Comparison of ENCODE assay signal across 18 cellular contexts in the genomic region with DNA sequence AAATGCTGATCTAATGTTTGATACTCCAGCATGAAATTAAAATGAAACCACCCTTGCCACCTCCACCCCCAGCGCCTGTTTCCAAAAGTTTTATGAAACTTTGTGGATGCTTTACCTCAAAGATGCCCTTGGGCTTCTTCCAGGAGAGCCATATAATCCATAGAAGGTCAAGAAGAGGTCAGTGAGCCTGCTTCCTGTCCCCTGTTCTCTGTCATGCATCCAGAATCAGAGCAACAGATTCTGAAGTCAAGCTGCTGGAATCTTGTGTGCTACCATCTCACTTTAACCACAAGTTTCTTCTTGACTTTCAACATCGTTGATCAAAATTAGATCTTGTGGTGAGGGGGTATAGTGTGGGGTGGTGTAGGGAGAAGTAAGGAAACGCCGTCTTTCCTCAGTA. TPM values are rescaled to one million over a fixed set of nuclear protein-coding genes. Genes with fewer than 3 reads are reported as not detected.
DNase-seq lines count a peak whose midpoint lies in the region; ATAC-seq and TF ChIP-seq lines count a peak whose summit lies in the region.
"Had no signal": no experiment of that assay in that cellular context is flagged by ENCODE, and none has a peak within 500 bp of the region (broad histone marks: within the 10 kb centered on the region; RNA-seq: fewer than 3 reads in every experiment).

No MANE protein-coding gene starts in this region.

- no peaks in the 10 kb centered on the region for H3K9me3 Mint-ChIP-seq in activated CD8-positive, alpha-beta T cell treated with anti-CD3 and anti-CD28 coated beads for 36 hours
- H3K9me3 Mint-ChIP-seq in activated CD8-positive, alpha-beta T cell treated with anti-CD3 and anti-CD28 coated beads, Interleukin-2, amount 10 ng/mL, durations not matched to agents 7 days and 5 days (ENCODE audit: insufficient read depth), result no peaks in the 10 kb centered on the region
- H3K9me3 Mint-ChIP-seq: CD8-positive, alpha-beta T cell; GM23338 had no signal

- peaks cover 24% of the 10 kb centered on the region for H3K4me1 Mint-ChIP-seq in activated CD8-positive, alpha-beta T cell treated with anti-CD3 and anti-CD28 coated beads for 36 hours (ENCODE audit: low read depth)
- peaks cover 22% of the 10 kb centered on the region for H3K4me1 Mint-ChIP-seq in activated CD8-positive, alpha-beta T cell treated with anti-CD3 and anti-CD28 coated beads, Interleukin-2, amount 10 ng/mL, durations not matched to agents 7 days and 5 days (ENCODE audit: low read depth)
- H3K4me1 Mint-ChIP-seq: GM23338 had no signal

- ATAC-seq in activated CD8-positive, alpha-beta T cell treated with anti-CD3 and anti-CD28 coated beads for 36 hours, result no peak
- no peak for ATAC-seq in activated CD8-positive, alpha-beta T cell treated with anti-CD3 and anti-CD28 coated beads, Interleukin-2, amount 10 ng/mL, durations not matched to agents 7 days and 5 days
- no peak for ATAC-seq in HG02588 (IDR thresholded peaks at IDR 0.05; ENCODE audit: unreplicated experiment)
- ATAC-seq: A549; CD8-positive, alpha-beta T cell; GM23338 had no signal

- peak overlapping the region; percentile 89 for H3K27ac ChIP-seq in trophoblast cell (ENCODE audit: low read depth, low read length)
- H3K27ac ChIP-seq: 22Rv1, A549, C4-2B had no signal

- WGBS in trophoblast cell (ENCODE audit: extremely low coverage, insufficient coverage, insufficient read length), result no CpG with 5 or more reads among the region's 4 CpGs

- H3K27ac Mint-ChIP-seq in activated CD8-positive, alpha-beta T cell treated with anti-CD3 and anti-CD28 coated beads for 36 hours, result peak overlapping the region; percentile 18
- H3K27ac Mint-ChIP-seq in activated CD8-positive, alpha-beta T cell treated with anti-CD3 and anti-CD28 coated beads, Interleukin-2, amount 10 ng/mL, durations not matched to agents 7 days and 5 days, result no peak overlapping the region
- H3K27ac Mint-ChIP-seq: GM23338 had no signal

- H2AK5ac ChIP-seq in trophoblast cell (ENCODE audit: low read length), result no peak overlapping the region

- no peak overlapping the region for H3K4me3 ChIP-seq in trophoblast cell (ENCODE audit: low read depth, low read length)
- H3K4me3 ChIP-seq: A549, GM23338 had no signal

- H3K4me3 Mint-ChIP-seq in activated CD8-positive, alpha-beta T cell treated with anti-CD3 and anti-CD28 coated beads for 36 hours, result no peak overlapping the region
- H3K4me3 Mint-ChIP-seq in activated CD8-positive, alpha-beta T cell treated with anti-CD3 and anti-CD28 coated beads, Interleukin-2, amount 10 ng/mL, durations not matched to agents 7 days and 5 days, result no peak overlapping the region
- H3K4me3 Mint-ChIP-seq: CD8-positive, alpha-beta T cell; GM23338 had no signal

- H2BK120ac ChIP-seq in trophoblast cell (ENCODE audit: insufficient read depth, low read length, poor library complexity), result peak overlapping the region; percentile 78

- peak overlapping the region; percentile 40 for H3K4me2 ChIP-seq in trophoblast cell (ENCODE audit: low read length)
- H3K4me2 ChIP-seq: A549, GM23338 had no signal

- H3K79me2 ChIP-seq in trophoblast cell (ENCODE audit: control insufficient read depth, insufficient read depth, low read length, poor library complexity), result peaks cover 19% of the 10 kb centered on the region

- peaks cover 37% of the 10 kb centered on the region for H3K36me3 Mint-ChIP-seq in activated CD8-positive, alpha-beta T cell treated with anti-CD3 and anti-CD28 coated beads for 36 hours (ENCODE audit: low read depth)
- peaks cover 59% of the 10 kb centered on the region for H3K36me3 Mint-ChIP-seq in activated CD8-positive, alpha-beta T cell treated with anti-CD3 and anti-CD28 coated beads, Interleukin-2, amount 10 ng/mL, durations not matched to agents 7 days and 5 days (ENCODE audit: low read depth)

- H3K79me1 ChIP-seq in trophoblast cell (ENCODE audit: low read length), result peaks cover 49% of the 10 kb centered on the region

- no peak overlapping the region for H2AFZ ChIP-seq in trophoblast cell (ENCODE audit: insufficient read depth, low read length, poor library complexity)
- H2AFZ ChIP-seq: GM23338 had no signal

- H3K36me3 ChIP-seq in trophoblast cell (ENCODE audit: control insufficient read depth in 1 of 2, insufficient read depth in 2 of 2, low read length in 2 of 2), result peaks cover 25 to 35% of the 10 kb centered on the region in 2 experiments

- no peak overlapping the region for H3K18ac ChIP-seq in trophoblast cell (ENCODE audit: low read length)

- H3K4me1 ChIP-seq in trophoblast cell (ENCODE audit: control insufficient read depth in 1 of 2, insufficient read depth in 2 of 2, low read length in 2 of 2), result peaks cover 23 to 44% of the 10 kb centered on the region in 2 experiments
- H3K4me1 ChIP-seq: Caco-2 had no signal

- H2BK5ac ChIP-seq in trophoblast cell (ENCODE audit: low read depth, low read length, poor library complexity), result peak overlapping the region; percentile 76

- CTCF ChIA-PET in activated CD8-positive, alpha-beta T cell treated with anti-CD3 and anti-CD28 coated beads for 36 hours (lab: Charles Lee), result interaction anchor here (2.5 kb wide), 1 partner anchor 12 kb away, joined by 12 read pairs; no protein-coding TSS in a partner anchor
- CTCF ChIA-PET in activated CD8-positive, alpha-beta T cell treated with anti-CD3 and anti-CD28 coated beads, Interleukin-2, amount 10 ng/mL, durations not matched to agents 7 days and 5 days (lab: Charles Lee), result no interaction called here

- no peaks in the 10 kb centered on the region for H3K27me3 ChIP-seq in trophoblast cell (ENCODE audit: insufficient read depth, low read length)

- H3K27me3 Mint-ChIP-seq in activated CD8-positive, alpha-beta T cell treated with anti-CD3 and anti-CD28 coated beads for 36 hours, result no peaks in the 10 kb centered on the region
- H3K27me3 Mint-ChIP-seq in activated CD8-positive, alpha-beta T cell treated with anti-CD3 and anti-CD28 coated beads, Interleukin-2, amount 10 ng/mL, durations not matched to agents 7 days and 5 days (ENCODE audit: low read depth), result no peaks in the 10 kb centered on the region

- peak overlapping the region; percentile 2 for H3K4ac ChIP-seq in trophoblast cell (ENCODE audit: low read depth, low read length)

- H3K9ac ChIP-seq in trophoblast cell (ENCODE audit: low read length), result no peak overlapping the region

- no peak overlapping the region for H4K12ac ChIP-seq in trophoblast cell (ENCODE audit: low read depth, low read length)

- H4K8ac ChIP-seq in trophoblast cell (ENCODE audit: low read depth, low read length), result peak overlapping the region; percentile 55

- intact Hi-C loops in activated CD8-positive, alpha-beta T cell treated with anti-CD3 and anti-CD28 coated beads for 36 hours (cut with micrococcal nuclease), result no loop called here

- no peak for TF ChIP-seq CTCF in activated CD8-positive, alpha-beta T cell treated with anti-CD3 and anti-CD28 coated beads for 36 hours (IDR thresholded peaks at IDR 0.05)

- DNase-seq in activated CD8-positive, alpha-beta T cell treated with anti-CD3 and anti-CD28 coated beads for 36 hours, result no peak
- DNase-seq in activated CD8-positive, alpha-beta T cell treated with anti-CD3 and anti-CD28 coated beads, Interleukin-2, amount 10 ng/mL, durations not matched to agents 7 days and 5 days, result no peak
- DNase-seq in RPMI7951 (ENCODE audit: low read depth) (peak; percentile 17), islet precursor cell (peak; percentile 67), trophoblast cell (no peak), anterior cingulate cortex (lab: John Stamatoyannopoulos, UW) (no peak)
- DNase-seq in activated CD4-positive, alpha-beta T cell treated with anti-CD3 and anti-CD28 coated beads for 1 hour, result no peak
- DNase-seq: AML-193; Caco-2; CD8-positive, alpha-beta T cell; HCEC 1CT; IMR-90 had no signal

- POLR2A ChIA-PET in activated CD8-positive, alpha-beta T cell treated with anti-CD3 and anti-CD28 coated beads for 36 hours (lab: Charles Lee), result no interaction called here
- POLR2A ChIA-PET in activated CD8-positive, alpha-beta T cell treated with anti-CD3 and anti-CD28 coated beads, Interleukin-2, amount 10 ng/mL, durations not matched to agents 7 days and 5 days (lab: Charles Lee), result interaction anchor here (0.7 kb wide), 1 partner anchor 744 kb away, joined by 3 read pairs; no protein-coding TSS in a partner anchor

- no peaks in the 10 kb centered on the region for H3K9me3 ChIP-seq in trophoblast cell (ENCODE audit: insufficient read depth, low read depth, low read length)
- H3K9me3 ChIP-seq: A549, Caco-2 had no signal

- peak overlapping the region; percentile 52 for H3K14ac ChIP-seq in trophoblast cell (ENCODE audit: low read length)

- H2BK12ac ChIP-seq in trophoblast cell (ENCODE audit: low read length), result peak overlapping the region; percentile 10

- H3K23ac ChIP-seq in trophoblast cell (ENCODE audit: low read length), result no peak overlapping the region

- peak overlapping the region; percentile 86 for H4K91ac ChIP-seq in trophoblast cell (ENCODE audit: low read depth, low read length)

RNA-seq across cellular contexts. Expression of gene GOSR2, which starts 8.6 kb away (rescaled TPM):
- 10 to 100 TPM; 44.8 to 50.0 TPM for total RNA-seq in activated CD8-positive, alpha-beta T cell treated with anti-CD3 and anti-CD28 coated beads for 36 hours
- total RNA-seq in activated CD8-positive, alpha-beta T cell treated with anti-CD3 and anti-CD28 coated beads, Interleukin-2, amount 10 ng/mL, durations not matched to agents 7 days and 5 days, result 10 to 100 TPM; 50.6 to 51.5 TPM
- total RNA-seq in RPMI7951 (2014; rRNA removed; shearing (Covaris generic)), result 27.0 and 29.3 TPM in 2 replicates
- 54.2 and 56.7 TPM in 2 replicates for polyA plus RNA-seq in trophoblast cell (2013)

RNA-seq across cellular contexts. Expression of gene RPRML, which starts 47.5 kb away (rescaled TPM):
- not detected for total RNA-seq in activated CD8-positive, alpha-beta T cell treated with anti-CD3 and anti-CD28 coated beads for 36 hours
- under 1 TPM in 1 of 2 experiments, not detected in 1; 0.23 TPM for total RNA-seq in activated CD8-positive, alpha-beta T cell treated with anti-CD3 and anti-CD28 coated beads, Interleukin-2, amount 10 ng/mL, durations not matched to agents 7 days and 5 days
- not detected in 2 replicates for total RNA-seq in RPMI7951 (2014; rRNA removed; shearing (Covaris generic))
- polyA plus RNA-seq in trophoblast cell (2013), result 0.65 and 0.78 TPM in 2 replicates
- total RNA-seq: Caco-2; CD8-positive, alpha-beta T cell; IMR-90 had no signal
- polyA plus RNA-seq: BJ, IMR-90 had no signal

Comparison
In these comparisons a context has a peak if more than half of its experiments do, and no peak if none do; other contexts are left out.
1. DNase-seq: peak in RPMI7951 (single experiment) and islet precursor cell (single experiment); none in activated CD8-positive, alpha-beta T cell treated with anti-CD3 and anti-CD28 coated beads for 36 hours (single experiment), activated CD8-positive, alpha-beta T cell treated with anti-CD3 and anti-CD28 coated beads, Interleukin-2, amount 10 ng/mL, durations not matched to agents 7 days and 5 days (single experiment), trophoblast cell (0 of 2), activated CD4-positive, alpha-beta T cell treated with anti-CD3 and anti-CD28 coated beads for 1 hour (single experiment) and anterior cingulate cortex (0 of 58).